In genomic region chr11:124839051-124839971, GRCh38 we compare ENCODE assay signal across 9 cellular contexts. TPM values are rescaled to one million over a fixed set of nuclear protein-coding genes. Genes with fewer than 3 reads are reported as not detected.
DNase-seq lines count a peak whose midpoint lies in the region; ATAC-seq, FAIRE-seq and TF ChIP-seq lines count a peak whose summit lies in the region.
"Had no signal": no experiment of that assay in that cellular context is flagged by ENCODE, and none has a peak within 500 bp of the region (broad histone marks: within the 10 kb centered on the region; RNA-seq: fewer than 3 reads in every experiment).

No MANE protein-coding gene starts in this region.

- H3K27me3 Mint-ChIP-seq in progenitor cell of endocrine pancreas: peaks cover 75% of the 10 kb centered on the region

- H3K4me3 Mint-ChIP-seq in progenitor cell of endocrine pancreas (ENCODE audit: low read depth): peak overlapping the region; percentile 50

- FAIRE-seq in GM12891 (lab: Jason Lieb, UNC): no peak
- no peak for FAIRE-seq in H54 (lab: Jason Lieb, UNC)

- ATAC-seq in left colon: no peak

- no peak for TF ChIP-seq POLR2A in GM12891 (IDR thresholded peaks at IDR 0.05; ENCODE audit: low read depth, low read length)
- no peak for TF ChIP-seq POLR2A in H54 (IDR thresholded peaks at IDR 0.05; ENCODE audit: low read depth, low read length)

- peak; percentile 26 for DNase-seq in COR-L47 (lab: John Stamatoyannopoulos, UW)
- peak; percentile 65 for DNase-seq in NCI-H2227 (lab: John Stamatoyannopoulos, UW; ENCODE audit: unreplicated experiment)
- no peak for DNase-seq in epithelial cell of proximal tubule (ENCODE audit: low read depth)
- DNase-seq in progenitor cell of endocrine pancreas (ENCODE audit: low spot score, unreplicated experiment): no peak
- no peak for DNase-seq in Kasumi-1 (lab: John Stamatoyannopoulos, UW)
- DNase-seq in left colon: no peak
- no peak for DNase-seq in GM12891 (ENCODE audit: insufficient read length, low spot score)
- DNase-seq in H54 (ENCODE audit: insufficient read length, low spot score): no peak

- H3K4me3 ChIP-seq in epithelial cell of proximal tubule (ENCODE audit: low read depth, low read length): peak overlapping the region; percentile 38
- H3K4me3 ChIP-seq: SJSA1 had no signal

- H3K4me1 Mint-ChIP-seq in progenitor cell of endocrine pancreas (ENCODE audit: low read depth): peaks cover 7% of the 10 kb centered on the region

- no peak for TF ChIP-seq CTCF in epithelial cell of proximal tubule (conservative IDR thresholded peaks at IDR 0.05; ENCODE audit: low read depth, low read length)
- no peak for TF ChIP-seq CTCF in progenitor cell of endocrine pancreas (IDR thresholded peaks at IDR 0.05; ENCODE audit: unreplicated experiment)

- no peaks in the 10 kb centered on the region for H3K9me3 Mint-ChIP-seq in progenitor cell of endocrine pancreas (ENCODE audit: low read depth)

- intact Hi-C loops in left colon (cut with DNase I, micrococcal nuclease): loop anchor here in 1 of 2 donors (10.0 kb wide), 2 partner anchors 75 to 175 kb away; partner anchors contain the start of gene ESAM

- H3K27ac Mint-ChIP-seq in progenitor cell of endocrine pancreas: no peak overlapping the region

- H3K36me3 Mint-ChIP-seq in progenitor cell of endocrine pancreas (ENCODE audit: insufficient read depth): no peaks in the 10 kb centered on the region

TF ChIP-seq in GM12891, 5 proteins besides CTCF, POLR2A, EP300 and RAD21:
- no peak for TF ChIP-seq PAX5 (IDR thresholded peaks at IDR 0.05; ENCODE audit: insufficient read depth, low read length, severe bottlenecking)
- no peak for TF ChIP-seq POLR2AphosphoS5 (IDR thresholded peaks at IDR 0.05; ENCODE audit: low read depth, low read length)
- TF ChIP-seq SPI1 (IDR thresholded peaks at IDR 0.05; ENCODE audit: low read depth, low read length): no peak
- no peak for TF ChIP-seq TAF1 (IDR thresholded peaks at IDR 0.05; ENCODE audit: low read depth, low read length)
- no peak for TF ChIP-seq POU2F2 (IDR thresholded peaks at IDR 0.05; ENCODE audit: low read depth, low read length)

RNA-seq across cellular contexts. Expression of gene ROBO3, which starts 25.9 kb away (rescaled TPM):
- 18.9 and 30.6 TPM in 2 replicates for total RNA-seq in epithelial cell of proximal tubule
- total RNA-seq in progenitor cell of endocrine pancreas: 9.9 and 10.2 TPM in 2 replicates
- 10 to 100 TPM in 1 of 2 donors, 1 to 10 TPM in 1; 9.2 to 12.0 TPM for total RNA-seq in left colon
- polyA plus RNA-seq in GM12891 (2012; ENCODE audit: low read depth, missing spikeins): 0.50 TPM

RNA-seq across cellular contexts. Expression of gene MSANTD2, which starts 39.1 kb away (rescaled TPM):
- 7.2 and 8.5 TPM in 2 replicates for total RNA-seq in epithelial cell of proximal tubule
- 33.9 and 41.6 TPM in 2 replicates for total RNA-seq in progenitor cell of endocrine pancreas
- total RNA-seq in left colon: 1 to 10 TPM; 7.3 to 9.0 TPM
- 2.7 TPM for polyA plus RNA-seq in GM12891 (2012; ENCODE audit: low read depth, missing spikeins)

RNA-seq across cellular contexts. Expression of gene ROBO4, which starts 58.4 kb away (rescaled TPM):
- total RNA-seq in epithelial cell of proximal tubule (1.4 and 1.9 TPM in 2 replicates), progenitor cell of endocrine pancreas (not detected in 2 replicates), left colon (1 to 10 TPM; 4.3 to 4.8 TPM)
- polyA plus RNA-seq in GM12891 (2012; ENCODE audit: low read depth, missing spikeins): not detected

Comparison
In these comparisons a context has a peak if more than half of its experiments do, and no peak if none do; other contexts are left out.
1. DNase-seq: peak in COR-L47 (single experiment) and NCI-H2227 (single experiment); none in epithelial cell of proximal tubule (single experiment), progenitor cell of endocrine pancreas (single experiment), Kasumi-1 (0 of 2), left colon (0 of 2), GM12891 (single experiment) and H54 (single experiment).